Comparison of ENCODE assay signal across 8 cellular contexts in the genomic region with DNA sequence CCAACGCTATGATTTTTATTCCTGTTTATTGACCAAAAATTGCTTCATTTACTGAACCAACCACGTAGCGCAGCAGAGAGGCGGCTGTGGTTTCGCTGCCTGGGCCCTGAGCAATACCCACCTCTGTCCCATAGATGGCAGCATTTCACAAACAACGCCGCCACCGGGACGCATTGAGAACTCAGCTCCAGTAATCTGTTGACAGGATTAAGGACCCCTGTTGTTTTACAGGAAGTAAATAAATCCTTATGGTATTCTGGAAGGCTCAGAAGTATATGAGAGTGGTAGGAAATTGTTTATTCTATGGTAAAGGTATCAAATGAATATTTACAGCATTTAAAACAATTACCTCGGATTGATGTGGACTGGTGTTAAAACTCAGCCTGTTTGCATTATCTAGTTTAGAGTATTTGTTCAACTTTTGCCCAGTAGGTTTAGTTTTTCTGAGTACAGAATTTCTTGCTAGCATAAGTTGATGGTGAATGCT.
A peak's percentile ranks its signal among the peaks of the same experiment; 100 is the strongest.
DNase-seq lines count a peak whose midpoint lies in the region; TF ChIP-seq lines count a peak whose summit lies in the region.

No MANE protein-coding gene starts in this region.

- CTCF ChIA-PET in activated naive CD4-positive, alpha-beta T cell treated with anti-CD3 and anti-CD28 coated beads for 36 hours (lab: Charles Lee): interaction anchor here (0.7 to 3.4 kb wide), 6 partner anchors 10 to 1451 kb away, joined by 3 to 13 read pairs (median 3); no protein-coding TSS in a partner anchor

- H3K4me3 Mint-ChIP-seq in activated naive CD4-positive, alpha-beta T cell treated with anti-CD3 and anti-CD28 coated beads for 36 hours: no peak overlapping the region
- H3K4me3 Mint-ChIP-seq in glutamatergic neuron (ENCODE audit: unreplicated experiment): no peak overlapping the region

- H3K27me3 Mint-ChIP-seq in activated naive CD4-positive, alpha-beta T cell treated with anti-CD3 and anti-CD28 coated beads for 36 hours (ENCODE audit: low read depth): peaks cover 36% of the 10 kb centered on the region
- no peaks in the 10 kb centered on the region for H3K27me3 Mint-ChIP-seq in glutamatergic neuron (ENCODE audit: unreplicated experiment)

- no peaks in the 10 kb centered on the region for H3K36me3 Mint-ChIP-seq in activated naive CD4-positive, alpha-beta T cell treated with anti-CD3 and anti-CD28 coated beads for 36 hours (ENCODE audit: low read depth)
- H3K36me3 Mint-ChIP-seq in glutamatergic neuron (ENCODE audit: unreplicated experiment): no peaks in the 10 kb centered on the region

- TF ChIP-seq CTCF in GM12864 (IDR thresholded peaks at IDR 0.05; ENCODE audit: low read depth, low read length, missing control alignments): peak; percentile 86
- peak; percentile 94 for TF ChIP-seq CTCF in glutamatergic neuron (IDR thresholded peaks at IDR 0.05; ENCODE audit: partially characterized antibody, unreplicated experiment)

- H3K4me1 Mint-ChIP-seq in activated naive CD4-positive, alpha-beta T cell treated with anti-CD3 and anti-CD28 coated beads for 36 hours (ENCODE audit: low read depth): peaks cover 2% of the 10 kb centered on the region
- no peaks in the 10 kb centered on the region for H3K4me1 Mint-ChIP-seq in glutamatergic neuron (ENCODE audit: low read depth, unreplicated experiment)

- peak; percentile 3 for DNase-seq in GM12864 (ENCODE audit: low read depth)
- DNase-seq in HCEC 1CT: peak; percentile 34
- DNase-seq in M059J (ENCODE audit: low read depth): peak; percentile 67
- peak; percentile 33 for DNase-seq in SHP77 (lab: John Stamatoyannopoulos, UW)
- DNase-seq in activated naive CD4-positive, alpha-beta T cell treated with anti-CD3 and anti-CD28 coated beads for 36 hours: peak; percentile 69
- DNase-seq in glutamatergic neuron: peak; percentile 80
- DNase-seq in posterior vena cava (ENCODE audit: low spot score): peak; percentile 87
- no peak for DNase-seq in NCI-H1048 (lab: John Stamatoyannopoulos, UW)

- no peak overlapping the region for H3K4me3 ChIP-seq in GM12864 (ENCODE audit: low read depth, low read length)

- H3K27ac Mint-ChIP-seq in activated naive CD4-positive, alpha-beta T cell treated with anti-CD3 and anti-CD28 coated beads for 36 hours: no peak overlapping the region
- H3K27ac Mint-ChIP-seq in glutamatergic neuron (ENCODE audit: unreplicated experiment): no peak overlapping the region

- intact Hi-C loops in activated naive CD4-positive, alpha-beta T cell treated with anti-CD3 and anti-CD28 coated beads for 36 hours (cut with micrococcal nuclease): loop anchor here (1.0 kb wide), 2 partner anchors 430 to 1446 kb away; no protein-coding TSS in a partner anchor
- intact Hi-C loops in posterior vena cava (cut with DNase I): no loop called here

- no peaks in the 10 kb centered on the region for H3K9me3 Mint-ChIP-seq in activated naive CD4-positive, alpha-beta T cell treated with anti-CD3 and anti-CD28 coated beads for 36 hours
- H3K9me3 Mint-ChIP-seq in glutamatergic neuron (ENCODE audit: unreplicated experiment): no peaks in the 10 kb centered on the region
